ENCODE assay signal across 15 cellular contexts in the genomic region with DNA sequence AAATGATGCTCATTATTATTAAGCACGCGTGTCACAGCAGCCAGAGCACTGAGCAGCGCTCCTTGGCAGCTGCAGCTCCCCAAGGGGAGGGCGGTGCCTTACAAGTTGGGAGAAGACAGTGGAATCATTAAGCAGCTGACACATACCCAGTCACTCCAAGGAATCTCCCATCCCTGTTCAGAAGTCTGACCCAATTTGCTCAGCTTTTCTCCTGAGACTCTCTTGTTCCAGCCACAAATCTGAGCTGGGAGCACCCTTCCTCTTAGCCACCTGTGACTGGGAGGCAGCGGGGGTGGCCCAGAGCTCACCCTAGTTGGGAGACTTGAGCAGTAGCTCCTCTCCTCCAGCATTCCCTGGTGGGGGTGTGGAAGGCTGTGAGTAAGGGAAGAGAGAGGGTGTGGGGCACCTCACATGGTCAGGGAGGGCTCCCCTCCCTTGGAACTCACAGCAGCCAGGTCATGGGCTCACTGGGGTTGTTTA.
A peak's percentile ranks its signal among the peaks of the same experiment; 100 is the strongest.
DNase-seq lines count a peak whose midpoint lies in the region; ATAC-seq and TF ChIP-seq lines count a peak whose summit lies in the region.
"Had no signal": no experiment of that assay in that cellular context is flagged by ENCODE, and none has a peak within 500 bp of the region (broad histone marks: within the 10 kb centered on the region; RNA-seq: fewer than 3 reads in every experiment).

No MANE protein-coding gene starts in this region.

- DNase-seq in AG04450 (ENCODE audit: low read depth, low spot score) (no peak), SK-N-SH (no peak), foreskin fibroblast (peak; percentile 87 to 95), pons (ENCODE audit: low spot score) (peak; percentile 12)
- no peak for DNase-seq in activated CD4-positive, alpha-beta T cell treated with anti-CD3 and anti-CD28 coated beads, Interleukin-2, amount 10 ng/mL, durations not matched to agents 7 days and 5 days
- no peak for DNase-seq in activated T-cell treated with anti-CD3 and anti-CD28 coated beads, Interleukin-2, amount 50 U/mL, for 48 hours
- DNase-seq: erythroblast; midbrain; NCI-H2081 treated with DMSO at 0.1 percent for 48 hours; stimulated activated CD4-positive, alpha-beta T cell treated with anti-CD3 and anti-CD28 coated beads, Interleukin-4, amount 100 ng/mL, for 1 hour; trophoblast cell had no signal

- H3K9me3 ChIP-seq in AG04450 (ENCODE audit: control insufficient read depth, insufficient read depth, low read length) (no peaks in the 10 kb centered on the region), SK-N-SH (no peaks in the 10 kb centered on the region)

- no peaks in the 10 kb centered on the region for H3K27me3 ChIP-seq in AG04450 (ENCODE audit: control insufficient read depth, insufficient read depth, low read length)
- H3K27me3 ChIP-seq in SK-N-SH (ENCODE audit: insufficient read depth) = no peaks in the 10 kb centered on the region

- CTCF ChIA-PET in AG04450 (lab: Charles Lee) = interaction anchor here (0.9 kb wide), 1 partner anchor 23 kb away, joined by 3 read pairs; no protein-coding TSS in a partner anchor
- CTCF ChIA-PET in SK-N-SH (lab: Yijun Ruan, JAX) = interaction anchor here (1.0 to 1.4 kb wide), 2 partner anchors 13 to 37 kb away, joined by 4 read pairs; no protein-coding TSS in a partner anchor
- CTCF ChIA-PET in activated CD4-positive, alpha-beta T cell treated with anti-CD3 and anti-CD28 coated beads, Interleukin-2, amount 10 ng/mL, durations not matched to agents 7 days and 5 days (lab: Charles Lee) = interaction anchor here (0.9 kb wide), 1 partner anchor 9 kb away, joined by 3 read pairs; no protein-coding TSS in a partner anchor

- WGBS in SK-N-SH (ENCODE audit: low lambda C conversion rate) = 66% methylated on average over 3 of the region's 5 CpGs

- TF ChIP-seq EP300 in SK-N-SH (IDR thresholded peaks at IDR 0.05; ENCODE audit: borderline replicate concordance in 1 of 2, low read depth in 1 of 2, low read length in 1 of 2) = no peak

- peaks cover 26% of the 10 kb centered on the region for H3F3A ChIP-seq in SK-N-SH (replicated peaks; ENCODE audit: insufficient read depth)

- POLR2A ChIA-PET in AG04450 (lab: Yijun Ruan, JAX) (no interaction called here), SK-N-SH (lab: Yijun Ruan, JAX) (no interaction called here)
- POLR2A ChIA-PET in activated CD4-positive, alpha-beta T cell treated with anti-CD3 and anti-CD28 coated beads, Interleukin-2, amount 10 ng/mL, durations not matched to agents 7 days and 5 days (lab: Charles Lee) = no interaction called here

- no peaks in the 10 kb centered on the region for H3K9me2 ChIP-seq in SK-N-SH

- ATAC-seq in GM21390 (IDR thresholded peaks at IDR 0.05; ENCODE audit: unreplicated experiment) = no peak
- no peak for ATAC-seq in GM21717 (IDR thresholded peaks at IDR 0.05; ENCODE audit: unreplicated experiment)
- ATAC-seq: activated naive CD4-positive, alpha-beta T cell treated with anti-CD3 and anti-CD28 coated beads, Interleukin-2, amount 50 U/mL, for 72 hours; Panc1 had no signal

- H3K4me3 ChIP-seq in AG04450 (ENCODE audit: low read depth, low read length) = no peak overlapping the region
- no peak overlapping the region for H3K4me3 ChIP-seq in SK-N-SH (ENCODE audit: low read depth in 2 of 2, low read length in 1 of 2)
- no peak overlapping the region for H3K4me3 ChIP-seq in foreskin fibroblast (ENCODE audit: low read depth in 1 of 2, low read length in 2 of 2)

- H3K4me3 Mint-ChIP-seq in activated CD4-positive, alpha-beta T cell treated with anti-CD3 and anti-CD28 coated beads, Interleukin-2, amount 10 ng/mL, durations not matched to agents 7 days and 5 days = no peak overlapping the region

- H3K36me3 Mint-ChIP-seq in activated CD4-positive, alpha-beta T cell treated with anti-CD3 and anti-CD28 coated beads, Interleukin-2, amount 10 ng/mL, durations not matched to agents 7 days and 5 days (ENCODE audit: low read depth) = no peaks in the 10 kb centered on the region
- H3K36me3 Mint-ChIP-seq: activated naive CD4-positive, alpha-beta T cell treated with anti-CD3 and anti-CD28 coated beads, Interleukin-2, amount 50 U/mL, for 72 hours had no signal

- H3K27me3 Mint-ChIP-seq in activated CD4-positive, alpha-beta T cell treated with anti-CD3 and anti-CD28 coated beads, Interleukin-2, amount 10 ng/mL, durations not matched to agents 7 days and 5 days = peaks cover 3% of the 10 kb centered on the region

- TF ChIP-seq CTCF in AG04450 (IDR thresholded peaks at IDR 0.05; ENCODE audit: low read depth, low read length) (no peak), SK-N-SH (IDR thresholded peaks at IDR 0.05) (no peak), foreskin fibroblast (IDR thresholded peaks at IDR 0.05; ENCODE audit: low read depth, low read length) (no peak)

- H3K27ac Mint-ChIP-seq in activated CD4-positive, alpha-beta T cell treated with anti-CD3 and anti-CD28 coated beads, Interleukin-2, amount 10 ng/mL, durations not matched to agents 7 days and 5 days = no peak overlapping the region

- H4K20me1 ChIP-seq in SK-N-SH (ENCODE audit: insufficient read depth) = no peaks in the 10 kb centered on the region

- no peaks in the 10 kb centered on the region for H3K79me2 ChIP-seq in SK-N-SH (ENCODE audit: insufficient read depth)

- peak overlapping the region; percentile 41; the same call in 1 of the 2 replicates for H3K4me2 ChIP-seq in SK-N-SH

- no peaks in the 10 kb centered on the region for H3K9me3 Mint-ChIP-seq in activated CD4-positive, alpha-beta T cell treated with anti-CD3 and anti-CD28 coated beads, Interleukin-2, amount 10 ng/mL, durations not matched to agents 7 days and 5 days
- H3K9me3 Mint-ChIP-seq: activated naive CD4-positive, alpha-beta T cell treated with anti-CD3 and anti-CD28 coated beads, Interleukin-2, amount 50 U/mL, for 72 hours had no signal

- H3K4me1 ChIP-seq in SK-N-SH (ENCODE audit: control insufficient read depth in 1 of 2, insufficient read depth in 2 of 2, low read depth in 1 of 2, low read length in 1 of 2) = peaks cover 17 to 18% of the 10 kb centered on the region in 2 experiments; a peak in 3 of 4 replicates

- peak overlapping the region; percentile 27; the same call in 1 of the 2 replicates for H3K9ac ChIP-seq in SK-N-SH

- TF ChIP-seq RAD21 in SK-N-SH (IDR thresholded peaks at IDR 0.05; ENCODE audit: low read length) = no peak

- H3K4me1 Mint-ChIP-seq in activated CD4-positive, alpha-beta T cell treated with anti-CD3 and anti-CD28 coated beads, Interleukin-2, amount 10 ng/mL, durations not matched to agents 7 days and 5 days = no peaks in the 10 kb centered on the region

- H3K27ac ChIP-seq in AG04450 (ENCODE audit: low read depth, low read length) (peak overlapping the region; percentile 63), SK-N-SH (ENCODE audit: low read depth in 2 of 2, low read length in 1 of 2) (peak overlapping the region in 1 of 2 experiments; percentile 80; a peak in 2 of 4 replicates)

- H2AFZ ChIP-seq in SK-N-SH (ENCODE audit: low read depth) = no peak overlapping the region

- H3K36me3 ChIP-seq in SK-N-SH (replicated peaks in 1 of 2; ENCODE audit: control insufficient read depth in 1 of 2, insufficient read depth in 2 of 2, low read length in 1 of 2) = no peaks in the 10 kb centered on the region

TF ChIP-seq in SK-N-SH, 30 proteins besides CTCF, POLR2A, EP300 and RAD21 (continues in another document):
- no peak for TF ChIP-seq POLR2AphosphoS5 (IDR thresholded peaks at IDR 0.05; ENCODE audit: low read depth, low read length)
- peak; percentile 7; the same call in 1 of the 2 replicates for TF ChIP-seq JUND (IDR thresholded peaks at IDR 0.05)
- peak; percentile 42; the same call in 1 of the 2 replicates for TF ChIP-seq TCF12 (IDR thresholded peaks at IDR 0.05)
- TF ChIP-seq, protein P1, sequence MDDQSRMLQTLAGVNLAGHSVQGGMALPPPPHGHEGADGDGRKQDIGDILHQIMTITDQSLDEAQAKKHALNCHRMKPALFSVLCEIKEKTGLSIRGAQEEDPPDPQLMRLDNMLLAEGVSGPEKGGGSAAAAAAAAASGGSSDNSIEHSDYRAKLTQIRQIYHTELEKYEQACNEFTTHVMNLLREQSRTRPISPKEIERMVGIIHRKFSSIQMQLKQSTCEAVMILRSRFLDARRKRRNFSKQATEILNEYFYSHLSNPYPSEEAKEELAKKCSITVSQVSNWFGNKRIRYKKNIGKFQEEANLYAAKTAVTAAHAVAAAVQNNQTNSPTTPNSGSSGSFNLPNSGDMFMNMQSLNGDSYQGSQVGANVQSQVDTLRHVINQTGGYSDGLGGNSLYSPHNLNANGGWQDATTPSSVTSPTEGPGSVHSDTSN (IDR thresholded peaks at IDR 0.05) = peak; percentile 36; the same call in 1 of the 2 replicates
- TF ChIP-seq, protein P2, sequence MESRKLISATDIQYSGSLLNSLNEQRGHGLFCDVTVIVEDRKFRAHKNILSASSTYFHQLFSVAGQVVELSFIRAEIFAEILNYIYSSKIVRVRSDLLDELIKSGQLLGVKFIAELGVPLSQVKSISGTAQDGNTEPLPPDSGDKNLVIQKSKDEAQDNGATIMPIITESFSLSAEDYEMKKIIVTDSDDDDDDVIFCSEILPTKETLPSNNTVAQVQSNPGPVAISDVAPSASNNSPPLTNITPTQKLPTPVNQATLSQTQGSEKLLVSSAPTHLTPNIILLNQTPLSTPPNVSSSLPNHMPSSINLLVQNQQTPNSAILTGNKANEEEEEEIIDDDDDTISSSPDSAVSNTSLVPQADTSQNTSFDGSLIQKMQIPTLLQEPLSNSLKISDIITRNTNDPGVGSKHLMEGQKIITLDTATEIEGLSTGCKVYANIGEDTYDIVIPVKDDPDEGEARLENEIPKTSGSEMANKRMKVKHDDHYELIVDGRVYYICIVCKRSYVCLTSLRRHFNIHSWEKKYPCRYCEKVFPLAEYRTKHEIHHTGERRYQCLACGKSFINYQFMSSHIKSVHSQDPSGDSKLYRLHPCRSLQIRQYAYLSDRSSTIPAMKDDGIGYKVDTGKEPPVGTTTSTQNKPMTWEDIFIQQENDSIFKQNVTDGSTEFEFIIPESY (IDR thresholded peaks at IDR 0.05; ENCODE audit: borderline replicate concordance, low read depth) = no peak

Comparison
In these comparisons a context has a peak if more than half of its experiments do, and no peak if none do; other contexts are left out.
1. DNase-seq: peak in foreskin fibroblast (2 of 2) and pons (single experiment); none in AG04450 (single experiment), SK-N-SH (single experiment), activated CD4-positive, alpha-beta T cell treated with anti-CD3 and anti-CD28 coated beads, Interleukin-2, amount 10 ng/mL, durations not matched to agents 7 days and 5 days (single experiment) and activated T-cell treated with anti-CD3 and anti-CD28 coated beads, Interleukin-2, amount 50 U/mL, for 48 hours (0 of 2).